In the genomic region with DNA sequence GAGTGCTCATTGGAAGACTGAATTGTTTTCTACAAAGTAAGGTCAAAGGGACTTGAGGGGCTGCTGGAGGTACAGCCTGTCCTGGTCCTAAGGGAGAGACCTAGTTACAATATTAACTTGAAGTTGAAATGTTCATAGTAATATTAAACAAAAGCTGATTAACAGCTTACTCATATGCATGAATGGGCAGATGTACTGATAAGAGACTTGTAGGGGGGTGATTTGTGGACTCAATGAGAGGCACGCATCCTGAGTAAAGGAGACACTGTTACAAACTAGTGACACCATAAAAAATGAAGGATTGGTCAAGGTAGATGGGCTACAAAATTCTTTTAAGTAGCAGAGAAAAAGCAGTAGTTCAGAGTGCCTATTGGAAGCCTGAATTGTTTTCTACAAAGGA, we compare ENCODE assay signal across 32 cellular contexts. TPM values are rescaled to one million over a fixed set of nuclear protein-coding genes. Genes with fewer than 3 reads are reported as not detected.
DNase-seq lines count a peak whose midpoint lies in the region; ATAC-seq and TF ChIP-seq lines count a peak whose summit lies in the region.
"Had no signal": no experiment of that assay in that cellular context is flagged by ENCODE, and none has a peak within 500 bp of the region (broad histone marks: within the 10 kb centered on the region; RNA-seq: fewer than 3 reads in every experiment).

No MANE protein-coding gene starts in this region.

- H4K20me1 ChIP-seq in mammary epithelial cell (ENCODE audit: insufficient read depth, low read length): no peaks in the 10 kb centered on the region
- H4K20me1 ChIP-seq: BLaER1 treated with 17β-estradiol and CSF1 and Interleukin-3, amounts not matched to agents 10 nM and 100 nM had no signal

- no peaks in the 10 kb centered on the region for H3K36me3 Mint-ChIP-seq in MCF 10A (ENCODE audit: insufficient read depth, unreplicated experiment)

- H3K9ac ChIP-seq in mammary epithelial cell (ENCODE audit: insufficient read depth, low read length): no peak overlapping the region
- H3K9ac ChIP-seq: BLaER1 treated with 17β-estradiol and CSF1 and Interleukin-3, amounts not matched to agents 10 nM and 100 nM had no signal

- dilution Hi-C loops in mammary epithelial cell (cut with HindIII; ENCODE audit: low sequenced_read_pairs): no loop called here

- H3K36me3 ChIP-seq in mammary epithelial cell (ENCODE audit: insufficient read depth, low read length): no peaks in the 10 kb centered on the region
- no peaks in the 10 kb centered on the region for H3K36me3 ChIP-seq in brain microvascular endothelial cell (replicated peaks)
- H3K36me3 ChIP-seq in right lobe of liver: peaks cover 0 to 30% (median 4%) of the 10 kb centered on the region in 4 donors
- H3K36me3 ChIP-seq: cardiac muscle cell, left lung, thoracic aorta had no signal

- H3K4me3 ChIP-seq in mammary epithelial cell (replicated peaks in 1 of 3; ENCODE audit: insufficient read depth in 1 of 3, low read depth in 2 of 3, low read length in 3 of 3) (no peak overlapping the region), brain microvascular endothelial cell (ENCODE audit: low read depth, low read length) (no peak overlapping the region), right lobe of liver (peak overlapping the region in 1 of 3 donors; percentile 25)
- H3K4me3 ChIP-seq: BLaER1 treated with 17β-estradiol and CSF1 and Interleukin-3, amounts not matched to agents 10 nM and 100 nM; cardiac muscle cell; coronary artery; left lung; skin epidermis; thoracic aorta had no signal

- POLR2A ChIA-PET in MCF 10A (lab: Yijun Ruan, JAX): interaction anchor here (0.6 to 1.6 kb wide), 7 partner anchors 10 to 1813 kb away, joined by 3 to 4 read pairs (median 3); a partner anchor contains a TSS

- no peak overlapping the region for H3K27ac Mint-ChIP-seq in MCF 10A (ENCODE audit: low read depth, unreplicated experiment)

- H3K27me3 Mint-ChIP-seq in MCF 10A (ENCODE audit: insufficient read depth, unreplicated experiment): no peaks in the 10 kb centered on the region

- H3K9me3 Mint-ChIP-seq in MCF 10A (ENCODE audit: unreplicated experiment): no peaks in the 10 kb centered on the region

- TF ChIP-seq CTCF in mammary epithelial cell (conservative IDR thresholded peaks at IDR 0.05 in 1 of 2, IDR thresholded peaks at IDR 0.05 in 1 of 2; ENCODE audit: extremely low read depth in 1 of 2, insufficient read depth in 1 of 2, low read depth in 1 of 2, low read length in 2 of 2) (no peak), MCF 10A (IDR thresholded peaks at IDR 0.05; ENCODE audit: unreplicated experiment) (no peak), brain microvascular endothelial cell (IDR thresholded peaks at IDR 0.05; ENCODE audit: low read depth, low read length, missing control alignments) (no peak), right lobe of liver (IDR thresholded peaks at IDR 0.05) (no peak), GM13977 (IDR thresholded peaks at IDR 0.05; ENCODE audit: extremely low read depth, insufficient read depth, missing control alignments) (no peak)

- TF ChIP-seq POLR2A in right lobe of liver (IDR thresholded peaks at IDR 0.05): no peak

- intact Hi-C loops in mammary epithelial cell (cut with micrococcal nuclease): no loop called here
- intact Hi-C loops in MCF 10A (cut with micrococcal nuclease): no loop called here
- intact Hi-C loops in right lobe of liver (cut with DNase I): no loop called here

- no peaks in the 10 kb centered on the region for H3K79me2 ChIP-seq in mammary epithelial cell (ENCODE audit: insufficient read depth, low read length)

- no peak overlapping the region for H3K4me3 Mint-ChIP-seq in MCF 10A (ENCODE audit: unreplicated experiment)

- H3K27me3 ChIP-seq in mammary epithelial cell (ENCODE audit: insufficient read depth, low read length): no peaks in the 10 kb centered on the region
- H3K27me3 ChIP-seq in brain microvascular endothelial cell (replicated peaks): no peaks in the 10 kb centered on the region
- no peaks in the 10 kb centered on the region for H3K27me3 ChIP-seq in right lobe of liver
- H3K27me3 ChIP-seq: BLaER1 treated with 17β-estradiol and CSF1 and Interleukin-3, amounts not matched to agents 10 nM and 100 nM; cardiac muscle cell had no signal

- BruUV-seq in mammary epithelial cell (replicated peaks; lab: Mats Ljungman, UMichigan): no TSS peak
- BruUV-seq in MCF 10A (replicated peaks; lab: Mats Ljungman, UMichigan): no TSS peak

- no peaks in the 10 kb centered on the region for H3K9me3 ChIP-seq in mammary epithelial cell (replicated peaks; ENCODE audit: insufficient read depth, low read length)
- H3K9me3 ChIP-seq in right lobe of liver: no peaks in the 10 kb centered on the region
- H3K9me3 ChIP-seq: BLaER1 treated with 17β-estradiol and CSF1 and Interleukin-3, amounts not matched to agents 10 nM and 100 nM; left lung; thoracic aorta had no signal

- CTCF ChIA-PET in mammary epithelial cell (lab: Charles Lee; ENCODE audit: low non-redundant PET) (no interaction called here), MCF 10A (lab: Yijun Ruan, JAX) (interaction anchor here (0.6 to 1.6 kb wide), 8 partner anchors 14 to 453 kb away, joined by 3 to 5 read pairs (median 3); no protein-coding TSS in a partner anchor)

- 36% methylated on average over 1 of the region's 1 CpG for WGBS in mammary epithelial cell (ENCODE audit: low coverage, missing lambda C conversion rate)
- 69% methylated on average over 1 of the region's 1 CpG for WGBS in right lobe of liver (ENCODE audit: insufficient coverage, low coverage, low lambda C conversion rate, missing lambda C conversion rate)

- DNase-seq in mammary epithelial cell (peak; percentile 67), MCF 10A (ENCODE audit: unreplicated experiment) (no peak), M059J (ENCODE audit: low read depth) (peak; percentile 56), brain microvascular endothelial cell (peak; percentile 24), right lobe of liver (no peak), GM13977 (ENCODE audit: low spot score) (no peak), NCI-H1417 treated with DMSO at 0.1 percent for 48 hours (lab: John Stamatoyannopoulos, UW) (no peak)
- DNase-seq in activated effector memory CD4-positive, alpha-beta T cell treated with Interleukin-2 at 50 U/mL for 16 hours: no peak
- DNase-seq: activated CD4-positive, CD25-positive, alpha-beta regulatory T cell; activated naive CD4-positive, alpha-beta T cell; aorta; DMS153; effector memory CD4-positive, alpha-beta T cell; left lung; mesendoderm; NCI-H1694 treated with DMSO at 0.1 percent for 48 hours; NCI-H2171; stimulated activated naive CD4-positive, alpha-beta T cell treated with Interleukin-2 at 50 U/mL for 16 hours had no signal

- peaks cover 7% of the 10 kb centered on the region for H3K4me1 Mint-ChIP-seq in MCF 10A (ENCODE audit: insufficient read depth, unreplicated experiment)

- in situ Hi-C loops in mammary epithelial cell (cut with MboI; ENCODE audit: low sequenced_read_pairs in 2 of 2): no loop called here
- in situ Hi-C loops in brain microvascular endothelial cell (cut with HindIII; ENCODE audit: low pct_ligation_motif_present, low sequenced_read_pairs): no loop called here
- in situ Hi-C loops in GM13977 (cut with MboI; ENCODE audit: low pct_unique_long_range_greater_than_20kb, low sequenced_read_pairs, unreplicated experiment): no loop called here

- H3K4me2 ChIP-seq in mammary epithelial cell (ENCODE audit: insufficient read depth, low read depth, low read length): peak overlapping the region; percentile 36
- H3K4me2 ChIP-seq: BLaER1 treated with 17β-estradiol and CSF1 and Interleukin-3, amounts not matched to agents 10 nM and 100 nM had no signal

- H2AFZ ChIP-seq in mammary epithelial cell (ENCODE audit: low read depth, low read length): no peak overlapping the region

- no peak overlapping the region for H3K27ac ChIP-seq in mammary epithelial cell (ENCODE audit: insufficient read depth, low read depth, low read length)
- H3K27ac ChIP-seq in brain microvascular endothelial cell: no peak overlapping the region
- H3K27ac ChIP-seq in right lobe of liver: peak overlapping the region in 2 of 3 donors; percentile 45 to 98
- H3K27ac ChIP-seq: BLaER1 treated with 17β-estradiol and CSF1 and Interleukin-3, amounts not matched to agents 10 nM and 100 nM; cardiac muscle cell; coronary artery; left lung; thoracic aorta had no signal

- H3K4me1 ChIP-seq in mammary epithelial cell (ENCODE audit: insufficient read depth, low read length) (peaks cover 11% of the 10 kb centered on the region), right lobe of liver (peaks cover 0 to 21% (median 8%) of the 10 kb centered on the region in 4 donors)

- ATAC-seq in right lobe of liver: no peak
- ATAC-seq: left lung had no signal

RNA-seq across cellular contexts. Expression of a gene that starts 2.7 kb away (rescaled TPM):
- total RNA-seq in mammary epithelial cell (not detected), MCF 10A (2022) (0.21 and 0.39 TPM in 2 replicates), right lobe of liver (100 to 1,000 TPM; 281 to 749 (median 512) TPM)
- 0.65 TPM for polyA plus RNA-seq in mammary epithelial cell
- not detected for polyA minus RNA-seq in mammary epithelial cell
- total RNA-seq in M059J (2014; rRNA removed; shearing (Covaris generic)): 1.9 and 4.3 TPM in 2 replicates
- total RNA-seq: cardiac muscle cell, G401, LHCN-M2, NCI-H460, osteocyte, renal cortical epithelial cell, SK-MEL-5 had no signal
- polyA plus RNA-seq: cardiac muscle cell, neural cell had no signal

RNA-seq across cellular contexts. Expression of a gene that starts 32.1 kb away (rescaled TPM):
- 10 to 100 TPM in 1 of 2 donors, 1 to 10 TPM in 1; 8.2 to 35.9 TPM for total RNA-seq in mammary epithelial cell
- polyA plus RNA-seq in mammary epithelial cell: 20.8 TPM
- polyA minus RNA-seq in mammary epithelial cell: not detected
- not detected in 2 replicates for total RNA-seq in MCF 10A (2022)
- total RNA-seq in M059J (2014; rRNA removed; shearing (Covaris generic)): 267 and 322 TPM in 2 replicates
- total RNA-seq in right lobe of liver: 100 to 1,000 TPM in 4 of 6 experiments, 10 to 100 TPM in 2; 36.9 to 749 (median 247) TPM
- total RNA-seq: G401 had no signal

RNA-seq across cellular contexts. Expression of a gene that starts 48.5 kb away (rescaled TPM):
- total RNA-seq in mammary epithelial cell (under 1 TPM in 1 of 2 donors, not detected in 1; 0.28 TPM), MCF 10A (2022) (not detected in 2 replicates), right lobe of liver (1 to 10 TPM in 5 of 6 experiments, under 1 TPM in 1; 0.95 to 7.7 (median 1.6) TPM)
- polyA plus RNA-seq in mammary epithelial cell: not detected
- not detected for polyA minus RNA-seq in mammary epithelial cell
- total RNA-seq in M059J (2014; rRNA removed; shearing (Covaris generic)): not detected in 2 replicates
- total RNA-seq: fibroblast of villous mesenchyme, LHCN-M2, NCI-H460, osteocyte, renal cortical epithelial cell, RPMI7951 had no signal
- polyA plus RNA-seq: neural cell had no signal

RNA-seq across cellular contexts. Expression of a gene that starts 55.1 kb away (rescaled TPM):
- total RNA-seq in mammary epithelial cell: 1,000 to 10,000 TPM in 1 of 2 donors, 100 to 1,000 TPM in 1; 920 to 2,749 TPM
- 1,283 TPM for polyA plus RNA-seq in mammary epithelial cell
- 1,625 TPM for polyA minus RNA-seq in mammary epithelial cell
- 999 and 1,572 TPM in 2 replicates for total RNA-seq in MCF 10A (2022)
- total RNA-seq in M059J (2014; rRNA removed; shearing (Covaris generic)): 31.5 and 62.2 TPM in 2 replicates
- 10 to 100 TPM in 1 of 6 experiments, 1 to 10 TPM in 5; 5.0 to 14.6 (median 8.4) TPM for total RNA-seq in right lobe of liver
- total RNA-seq: G401 had no signal

Comparison
In these comparisons a context has a peak if more than half of its experiments do, and no peak if none do; other contexts are left out.
1. DNase-seq: peak in mammary epithelial cell (single experiment), M059J (single experiment) and brain microvascular endothelial cell (single experiment); none in MCF 10A (single experiment), right lobe of liver (0 of 3), activated effector memory CD4-positive, alpha-beta T cell treated with Interleukin-2 at 50 U/mL for 16 hours (single experiment), GM13977 (single experiment) and NCI-H1417 treated with DMSO at 0.1 percent for 48 hours (single experiment).
2. H3K27ac ChIP-seq: peak in right lobe of liver (2 of 3); none in mammary epithelial cell (single experiment) and brain microvascular endothelial cell (single experiment).
3. RNA of a gene that starts 2.7 kb away (total RNA-seq): 281 to 749 TPM in right lobe of liver; 1.9 to 4.3 TPM in M059J, 0.21 to 0.39 TPM in MCF 10A and not detected in mammary epithelial cell; every median in the first group is over 10 times any median in the second.